In the genomic region with DNA sequence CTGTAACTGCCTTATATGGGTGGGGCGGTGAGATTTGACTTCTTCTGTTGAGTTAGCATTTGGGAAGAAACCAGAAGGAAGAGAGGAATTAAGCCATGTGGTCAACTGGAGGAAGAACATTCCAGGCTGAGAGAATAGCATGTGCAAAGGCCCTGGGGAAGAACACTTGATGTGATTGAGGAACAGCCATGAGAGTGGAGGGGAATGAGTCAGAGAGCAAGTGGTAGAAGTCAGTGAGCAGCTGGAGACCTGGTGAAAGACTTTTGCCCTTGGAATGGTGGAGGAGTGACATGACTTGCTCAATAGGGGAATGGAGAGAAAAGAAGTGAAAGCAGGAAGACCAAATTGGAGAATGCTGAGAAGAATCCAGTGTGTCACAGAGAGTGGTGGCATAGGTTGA, we compare ENCODE assay signal across 23 cellular contexts.
"Had no signal": no experiment of that assay in that cellular context is flagged by ENCODE, and none has a peak within 500 bp of the region (broad histone marks: within the 10 kb centered on the region; RNA-seq: fewer than 3 reads in every experiment).

No MANE protein-coding gene starts in this region.

- H3K4me3 Mint-ChIP-seq: IgD-negative memory B cell had no signal

- H3K27ac ChIP-seq: KMS-11, SJSA1, SK-N-MC had no signal

- H3K36me3 Mint-ChIP-seq: IgD-negative memory B cell had no signal

- H3K4me2 ChIP-seq: KMS-11 had no signal

- DNase-seq: Kasumi-1, MV-4-11, NCI-H1048, NCI-H1105, NCI-H1417, NCI-H146, NCI-H1694 treated with DMSO at 0.1 percent for 48 hours, NCI-H1930, NCI-H2081, NCI-H2107, NCI-H2227 treated with DMSO at 0.1 percent for 48 hours, NCI-H524, NCI-H526 treated with DMSO at 0.1 percent for 48 hours, NCI-H748 treated with DMSO at 0.1 percent for 48 hours, Right ventricle myocardium superior, RPMI8226, SIG-M5 had no signal

- H3K4me1 Mint-ChIP-seq: IgD-negative memory B cell had no signal

- H3K9me3 ChIP-seq: SJSA1 had no signal

- ATAC-seq: HepG2, K562 had no signal

- H3K36me3 ChIP-seq: SJSA1 had no signal

- H3K27me3 Mint-ChIP-seq: IgD-negative memory B cell had no signal

- H3K27me3 ChIP-seq: SJSA1 had no signal

- H3K9ac ChIP-seq: KMS-11 had no signal

- H3K4me1 ChIP-seq: SJSA1 had no signal

- H3K4me3 ChIP-seq: K562, SJSA1, SK-N-MC had no signal

- H3K27ac Mint-ChIP-seq: IgD-negative memory B cell had no signal
